19 cellular contexts compared by ENCODE assay signal in genomic region chr1:35172022-35172421, GRCh38.
"Had no signal": no experiment of that assay in that cellular context is flagged by ENCODE, and none has a peak within 500 bp of the region (broad histone marks: within the 10 kb centered on the region; RNA-seq: fewer than 3 reads in every experiment).

No MANE protein-coding gene starts in this region.

- H3K27me3 ChIP-seq: foreskin keratinocyte, neutrophil, sigmoid colon had no signal

- H3K4me1 Mint-ChIP-seq: naive B cell; nephron; stimulated activated naive B cell treated with anti-CD40 and anti-IgM and Interleukin-4, amounts not matched to agents 10 μg/mL and 1 μg/mL and 100 μg/mL, for 72 hours had no signal

- H3K27me3 Mint-ChIP-seq: naive B cell; stimulated activated naive B cell treated with anti-CD40 and anti-IgM and Interleukin-4, amounts not matched to agents 10 μg/mL and 1 μg/mL and 100 μg/mL, for 72 hours had no signal

- FAIRE-seq: endothelial cell of umbilical vein, keratinocyte had no signal

- H3K4me1 ChIP-seq: foreskin keratinocyte, sigmoid colon had no signal

- H3K36me3 Mint-ChIP-seq: naive B cell had no signal

- H3K4me3 Mint-ChIP-seq: endodermal cell; immature natural killer cell; naive B cell; nephron; stimulated activated naive B cell treated with anti-CD40 and anti-IgM and Interleukin-4, amounts not matched to agents 10 μg/mL and 1 μg/mL and 100 μg/mL, for 72 hours had no signal

- H3K27ac ChIP-seq: coronary artery, foreskin keratinocyte, neutrophil, sigmoid colon, skin epidermis had no signal

- H3K4me3 ChIP-seq: coronary artery, sigmoid colon, skin epidermis had no signal

- DNase-seq: effector CD4-positive, alpha-beta T cell; endodermal cell; erythroblast; foreskin keratinocyte; immature natural killer cell; left ventricle myocardium superior; mesendoderm; naive B cell; sigmoid colon; stimulated activated CD4-positive, alpha-beta T cell treated with anti-CD3 and anti-CD28 coated beads, Interleukin-2, amount 100 ng/mL, for 24 hours; stimulated activated CD4-positive, alpha-beta T cell treated with anti-CD3 and anti-CD28 coated beads, Interleukin-4, amount 100 ng/mL, for 4 hours; stimulated activated naive B cell treated with anti-CD40 and anti-IgM and Interleukin-4, amounts not matched to agents 10 μg/mL and 1 μg/mL and 100 μg/mL, for 72 hours; trophoblast cell had no signal

- H3K27ac Mint-ChIP-seq: endodermal cell; nephron; stimulated activated naive B cell treated with anti-CD40 and anti-IgM and Interleukin-4, amounts not matched to agents 10 μg/mL and 1 μg/mL and 100 μg/mL, for 72 hours had no signal

- H3K9me3 ChIP-seq: neutrophil, sigmoid colon had no signal

- H3K9me3 Mint-ChIP-seq: endodermal cell; immature natural killer cell; naive B cell; nephron; stimulated activated naive B cell treated with anti-CD40 and anti-IgM and Interleukin-4, amounts not matched to agents 10 μg/mL and 1 μg/mL and 100 μg/mL, for 72 hours had no signal

- ATAC-seq: foreskin keratinocyte, left ventricle myocardium superior had no signal
